24 cellular contexts compared by ENCODE assay signal in genomic region chr19:3528080-3528479, GRCh38. TPM values are rescaled to one million over a fixed set of nuclear protein-coding genes. Genes with fewer than 3 reads are reported as not detected.
DNase-seq lines count a peak whose midpoint lies in the region; ATAC-seq, FAIRE-seq and TF ChIP-seq lines count a peak whose summit lies in the region.
"Had no signal": no experiment of that assay in that cellular context is flagged by ENCODE, and none has a peak within 500 bp of the region (broad histone marks: within the 10 kb centered on the region; RNA-seq: fewer than 3 reads in every experiment).

No MANE protein-coding gene starts in this region.

- TF ChIP-seq CTCF in K562 (IDR thresholded peaks at IDR 0.05 in 2 of 3, conservative IDR thresholded peaks at IDR 0.05 in 1 of 3; ENCODE audit: insufficient read depth in 2 of 3, low read depth in 1 of 3, low read length in 3 of 3) = no peak

- no peak for TF ChIP-seq RAD21 in K562 (CRISPR knock-in tag; conservative IDR thresholded peaks at IDR 0.05 in 1 of 2, IDR thresholded peaks at IDR 0.05 in 1 of 2)

- FAIRE-seq in K562 (lab: Jason Lieb, UNC) = no peak
- FAIRE-seq: A549, D721Med, GM12878, H54 had no signal

- in situ Hi-C loops in K562 (cut with MboI) = no loop called here

- H2BK5ac ChIP-seq in neuronal stem cell (ENCODE audit: low read length) = peak overlapping the region; percentile 75

- no peak overlapping the region for H2AFZ ChIP-seq in K562 (ENCODE audit: low read depth, low read length)
- no peak overlapping the region for H2AFZ ChIP-seq in neuronal stem cell (ENCODE audit: low read length)

- H3K27me3 ChIP-seq in K562 (ENCODE audit: control insufficient read depth in 2 of 2, insufficient read depth in 2 of 2, low read length in 2 of 2) (no peaks in the 10 kb centered on the region), neuronal stem cell (ENCODE audit: control insufficient read depth in 3 of 3, insufficient read depth in 3 of 3, low read depth in 1 of 3, low read length in 3 of 3) (no peaks in the 10 kb centered on the region)
- H3K27me3 ChIP-seq: BE2C; BLaER1 treated with 17β-estradiol and CSF1 and Interleukin-3, amounts not matched to agents 10 nM and 100 nM had no signal

- H3K79me2 ChIP-seq in K562 (ENCODE audit: control insufficient read depth, insufficient read depth, low read length) = peaks cover 7% of the 10 kb centered on the region; the same call in 2 of the 3 replicates

- POLR2A ChIA-PET in K562 (lab: Yijun Ruan, JAX) = interaction anchor here (0.6 to 1.8 kb wide), 5 partner anchors 8 to 1113 kb away, joined by 3 to 6 read pairs (median 3); no protein-coding TSS in a partner anchor

- WGBS in K562 (ENCODE audit: insufficient coverage, low coverage, missing lambda C conversion rate) = 96% methylated on average over 13 of the region's 14 CpGs
- WGBS in neuronal stem cell (ENCODE audit: extremely low coverage in 2 of 2, insufficient read length in 2 of 2, insufficient replicate concordance in 1 of 2), 2 donors = no CpG with 5 or more reads among the region's 14 CpGs

- no peak for TF ChIP-seq POLR2A in K562 (conservative IDR thresholded peaks at IDR 0.05)

- H2AK5ac ChIP-seq in neuronal stem cell (ENCODE audit: low read depth, low read length) = no peak overlapping the region

- peak overlapping the region; percentile 65 for H4K8ac ChIP-seq in neuronal stem cell (ENCODE audit: low read depth, low read length)

- intact Hi-C loops in K562 (cut with micrococcal nuclease) = no loop called here

- CTCF ChIA-PET in K562 (lab: Yijun Ruan, JAX; ENCODE audit: low intra/inter-chr PET ratio) = no interaction called here

- no peaks in the 10 kb centered on the region for H3K9me3 ChIP-seq in K562 (replicated peaks; ENCODE audit: control insufficient read depth, insufficient read depth, low read depth, low read length)
- H3K9me3 ChIP-seq in neuronal stem cell (replicated peaks in 1 of 2; ENCODE audit: control insufficient read depth in 2 of 2, insufficient read depth in 1 of 2, low read depth in 1 of 2, low read length in 2 of 2) = no peaks in the 10 kb centered on the region
- H3K9me3 ChIP-seq: A549; BE2C; BLaER1 treated with 17β-estradiol and CSF1 and Interleukin-3, amounts not matched to agents 10 nM and 100 nM; HAP-1 had no signal

- H4K20me1 ChIP-seq in K562 (replicated peaks; ENCODE audit: control insufficient read depth, insufficient read depth, low read length) = peaks cover 7% of the 10 kb centered on the region; the same call in 1 of the 2 replicates

- H4K91ac ChIP-seq in neuronal stem cell (ENCODE audit: low read depth, low read length, poor library complexity) = no peak overlapping the region

- DNase-seq in K562 (ENCODE audit: extremely low read depth in 1 of 4, low spot score in 3 of 4) (no peak), neuronal stem cell (ENCODE audit: low spot score) (no peak), NCI-H2196 (lab: John Stamatoyannopoulos, UW; ENCODE audit: unreplicated experiment) (no peak)
- DNase-seq: 8988T; ACHN; AML-193; BE2C; CD4-positive, alpha-beta T cell; CD8-positive, alpha-beta memory T cell; DMS 273 treated with DMSO at 0.1 percent for 48 hours; DMS79; EL; GDM1; GOT3; HFFc6 had no signal

- no peak overlapping the region for H3K4me2 ChIP-seq in K562 (ENCODE audit: insufficient read depth, low read length)
- H3K4me2 ChIP-seq in neuronal stem cell (ENCODE audit: insufficient read depth, low read length, poor library complexity, severe bottlenecking) = no peak overlapping the region
- H3K4me2 ChIP-seq: A549; BLaER1 treated with 17β-estradiol and CSF1 and Interleukin-3, amounts not matched to agents 10 nM and 100 nM had no signal

- no peak overlapping the region for H3K4ac ChIP-seq in neuronal stem cell (ENCODE audit: low read length)

- peaks cover 70% of the 10 kb centered on the region; the same call in 1 of the 3 replicates for H3K36me3 ChIP-seq in K562 (ENCODE audit: control insufficient read depth, insufficient read depth, low read length)
- peaks cover 49 to 81% of the 10 kb centered on the region in 2 donors for H3K36me3 ChIP-seq in neuronal stem cell (replicated peaks in 1 of 2; ENCODE audit: control insufficient read depth in 2 of 2, insufficient read depth in 2 of 2, low read length in 2 of 2)

- no peak overlapping the region for H2BK120ac ChIP-seq in neuronal stem cell (ENCODE audit: low read depth, low read length)

- no peak overlapping the region; a peak in 1 of 4 replicates for H3K9ac ChIP-seq in K562 (ENCODE audit: insufficient read depth in 1 of 2, low read depth in 2 of 2, low read length in 2 of 2)
- no peak overlapping the region for H3K9ac ChIP-seq in neuronal stem cell (ENCODE audit: low read depth, low read length, poor library complexity)
- H3K9ac ChIP-seq: BLaER1 treated with 17β-estradiol and CSF1 and Interleukin-3, amounts not matched to agents 10 nM and 100 nM had no signal

- peaks cover 13% of the 10 kb centered on the region for H3K79me1 ChIP-seq in neuronal stem cell (ENCODE audit: low read depth, low read length)

- no peak for TF ChIP-seq EP300 in K562 (IDR thresholded peaks at IDR 0.05; ENCODE audit: low read length)

- no peak overlapping the region for H3K4me3 ChIP-seq in K562
- H3K4me3 ChIP-seq in neuronal stem cell (ENCODE audit: low read length in 2 of 2) = no peak overlapping the region
- H3K4me3 ChIP-seq: A549; BLaER1 treated with 17β-estradiol and CSF1 and Interleukin-3, amounts not matched to agents 10 nM and 100 nM; GM12878; HAP-1 had no signal

- H3K14ac ChIP-seq in neuronal stem cell (ENCODE audit: low read length) = peak overlapping the region; percentile 75

- ATAC-seq in K562 (no peak), GM21360 (IDR thresholded peaks at IDR 0.05; ENCODE audit: unreplicated experiment) (no peak), GM18858 (IDR thresholded peaks at IDR 0.05; ENCODE audit: unreplicated experiment) (no peak)
- ATAC-seq: A549, GM12878 had no signal

- no peak overlapping the region for H3K18ac ChIP-seq in neuronal stem cell (ENCODE audit: low read length)

- no TSS peak for BruUV-seq in K562 (replicated peaks; lab: Mats Ljungman, UMichigan)

- no peak overlapping the region for H2BK15ac ChIP-seq in neuronal stem cell (ENCODE audit: low read length)

- H3K9me1 ChIP-seq in K562 (ENCODE audit: control insufficient read depth, insufficient read depth, low read length) = peaks cover 2% of the 10 kb centered on the region

- H3K4me1 ChIP-seq in K562 (replicated peaks in 1 of 2; ENCODE audit: control insufficient read depth in 2 of 2, insufficient read depth in 2 of 2, low read length in 2 of 2) = peaks cover 0 to 40% of the 10 kb centered on the region in 2 experiments; a peak in 2 of 5 replicates
- H3K4me1 ChIP-seq in neuronal stem cell (ENCODE audit: control insufficient read depth in 2 of 2, insufficient read depth in 1 of 2, low read depth in 1 of 2, low read length in 2 of 2) = no peaks in the 10 kb centered on the region
- H3K4me1 ChIP-seq: A549, BE2C, HAP-1 had no signal

- peak overlapping the region; percentile 43 for H3K23ac ChIP-seq in neuronal stem cell (ENCODE audit: low read depth, low read length, poor library complexity)

- H3K27ac ChIP-seq in K562 (ENCODE audit: extremely low read depth, low read depth, low read length) = no peak overlapping the region
- H3K27ac ChIP-seq in neuronal stem cell (replicated peaks; ENCODE audit: low read length) = no peak overlapping the region
- H3K27ac ChIP-seq: A549; BLaER1 treated with 17β-estradiol and CSF1 and Interleukin-3, amounts not matched to agents 10 nM and 100 nM had no signal

- no peak overlapping the region for H2BK12ac ChIP-seq in neuronal stem cell (ENCODE audit: low read length)

RNA-seq across cellular contexts. Expression of gene TEKTIP1, which starts 10.9 kb away (rescaled TPM):
- not detected in 2 replicates for total RNA-seq in K562 (2011; cell fraction: chromatin; rRNA removed; ENCODE audit: low replicate concordance)
- not detected in 2 replicates for total RNA-seq in K562 (2011; cell fraction: nucleolus; rRNA removed)
- total RNA-seq in K562 (2011; cell fraction: nucleoplasm; rRNA removed) = not detected in 2 replicates
- not detected in 2 replicates for total RNA-seq in K562 (2014; rRNA removed)
- not detected in 2 replicates for total RNA-seq in K562 (2014; rRNA removed; fragmentation: Illumina TruSeq; extraction: Trizol)
- total RNA-seq in K562 (2015; rRNA removed; fragmentation: Illumina TruSeq; extraction: Trizol) = 0.26 TPM in 1 of 2 replicates, not detected in the other
- 0.29 and 0.66 TPM in 2 replicates for total RNA-seq in K562 (2021)
- polyA plus RNA-seq in K562 (2011; rRNA removed) = not detected in 2 replicates
- polyA plus RNA-seq in K562 (2011; cell fraction: cytosol; rRNA removed) = not detected in 2 replicates
- polyA plus RNA-seq in K562 (2011; cell fraction: nucleus; rRNA removed) = 0.53 TPM in 1 of 2 replicates, not detected in the other
- polyA plus RNA-seq in K562 (2012) = 0.44 and 0.68 TPM in 2 replicates
- not detected in 2 replicates for polyA plus RNA-seq in K562 (2014; fragmentation: Illumina TruSeq; extraction: Trizol)
- polyA plus RNA-seq in K562 (2014; fragmentation: Nextera tagmentation; extraction: Ambion mirVana) = not detected
- not detected in 2 replicates for polyA plus RNA-seq in K562 (2014; rRNA removed)
- polyA minus RNA-seq in K562 (2011; rRNA and poly(A)+ RNA removed) = not detected in 2 replicates
- polyA minus RNA-seq in K562 (2011; cell fraction: cytosol; rRNA and poly(A)+ RNA removed) = not detected in 2 replicates
- polyA minus RNA-seq in K562 (2011; cell fraction: nucleus; rRNA and poly(A)+ RNA removed) = not detected in 2 replicates
- polyA plus RNA-seq in neuronal stem cell (2013, experiment 1 of 2) = 0.07 TPM
- 0.07 TPM for polyA plus RNA-seq in neuronal stem cell (2013, experiment 2 of 2)
- polyA plus RNA-seq: A549, CD14-positive monocyte had no signal

RNA-seq across cellular contexts. Expression of gene FZR1, which starts 22.0 kb away (rescaled TPM):
- 50.6 and 186 TPM in 2 replicates for total RNA-seq in K562 (2011; cell fraction: chromatin; rRNA removed; ENCODE audit: low replicate concordance)
- 95.1 and 105 TPM in 2 replicates for total RNA-seq in K562 (2011; cell fraction: nucleolus; rRNA removed)
- total RNA-seq in K562 (2011; cell fraction: nucleoplasm; rRNA removed) = 50.0 and 65.9 TPM in 2 replicates
- 24.1 and 42.2 TPM in 2 replicates for total RNA-seq in K562 (2014; rRNA removed)
- 5.0 and 5.7 TPM in 2 replicates for total RNA-seq in K562 (2014; rRNA removed; fragmentation: Illumina TruSeq; extraction: Trizol)
- total RNA-seq in K562 (2015; rRNA removed; fragmentation: Illumina TruSeq; extraction: Trizol) = 18.0 and 22.3 TPM in 2 replicates
- 45.4 and 48.0 TPM in 2 replicates for total RNA-seq in K562 (2021)
- 22.2 and 37.4 TPM in 2 replicates for polyA plus RNA-seq in K562 (2011; rRNA removed)
- 18.2 and 33.8 TPM in 2 replicates for polyA plus RNA-seq in K562 (2011; cell fraction: cytosol; rRNA removed)
- 112 and 152 TPM in 2 replicates for polyA plus RNA-seq in K562 (2011; cell fraction: nucleus; rRNA removed)
- 39.8 and 40.4 TPM in 2 replicates for polyA plus RNA-seq in K562 (2012)
- 21.6 and 40.6 TPM in 2 replicates for polyA plus RNA-seq in K562 (2014; fragmentation: Illumina TruSeq; extraction: Trizol)
- under 1 TPM; 0.18 to 0.28 TPM for polyA plus RNA-seq in K562 (2014; fragmentation: Nextera tagmentation; extraction: Ambion mirVana)
- polyA plus RNA-seq in K562 (2014; rRNA removed) = 23.6 and 30.6 TPM in 2 replicates
- 6.9 and 8.2 TPM in 2 replicates for polyA minus RNA-seq in K562 (2011; rRNA and poly(A)+ RNA removed)
- 32.1 and 44.7 TPM in 2 replicates for polyA minus RNA-seq in K562 (2011; cell fraction: cytosol; rRNA and poly(A)+ RNA removed)
- polyA minus RNA-seq in K562 (2011; cell fraction: nucleus; rRNA and poly(A)+ RNA removed) = 18.8 and 33.2 TPM in 2 replicates
- 41.4 TPM for polyA plus RNA-seq in neuronal stem cell (2013, experiment 1 of 2)
- polyA plus RNA-seq in neuronal stem cell (2013, experiment 2 of 2) = 37.0 TPM

RNA-seq across cellular contexts. Expression of gene DOHH, which starts 27.6 kb away (rescaled TPM):
- total RNA-seq in K562 (2011; cell fraction: chromatin; rRNA removed; ENCODE audit: low replicate concordance) = 1.7 and 7.3 TPM in 2 replicates
- total RNA-seq in K562 (2011; cell fraction: nucleolus; rRNA removed) = 15.4 and 16.5 TPM in 2 replicates
- total RNA-seq in K562 (2011; cell fraction: nucleoplasm; rRNA removed) = 6.7 and 6.9 TPM in 2 replicates
- total RNA-seq in K562 (2014; rRNA removed) = 47.2 and 58.7 TPM in 2 replicates
- 1.1 and 1.8 TPM in 2 replicates for total RNA-seq in K562 (2014; rRNA removed; fragmentation: Illumina TruSeq; extraction: Trizol)
- total RNA-seq in K562 (2015; rRNA removed; fragmentation: Illumina TruSeq; extraction: Trizol) = 10.4 and 10.6 TPM in 2 replicates
- total RNA-seq in K562 (2021) = 21.4 and 31.0 TPM in 2 replicates
- polyA plus RNA-seq in K562 (2011; rRNA removed) = 5.1 and 6.3 TPM in 2 replicates
- 7.6 and 28.6 TPM in 2 replicates for polyA plus RNA-seq in K562 (2011; cell fraction: cytosol; rRNA removed)
- 4.8 and 12.7 TPM in 2 replicates for polyA plus RNA-seq in K562 (2011; cell fraction: nucleus; rRNA removed)
- polyA plus RNA-seq in K562 (2012) = 15.9 and 28.3 TPM in 2 replicates
- polyA plus RNA-seq in K562 (2014; fragmentation: Illumina TruSeq; extraction: Trizol) = 1.2 and 8.2 TPM in 2 replicates
- polyA plus RNA-seq in K562 (2014; fragmentation: Nextera tagmentation; extraction: Ambion mirVana) = under 1 TPM; 0.14 to 0.15 TPM
- polyA plus RNA-seq in K562 (2014; rRNA removed) = 31.2 and 32.8 TPM in 2 replicates
- 1.1 and 2.0 TPM in 2 replicates for polyA minus RNA-seq in K562 (2011; rRNA and poly(A)+ RNA removed)
- 10.9 and 15.2 TPM in 2 replicates for polyA minus RNA-seq in K562 (2011; cell fraction: cytosol; rRNA and poly(A)+ RNA removed)
- 5.5 and 6.3 TPM in 2 replicates for polyA minus RNA-seq in K562 (2011; cell fraction: nucleus; rRNA and poly(A)+ RNA removed)
- 3.9 TPM for polyA plus RNA-seq in neuronal stem cell (2013, experiment 1 of 2)
- polyA plus RNA-seq in neuronal stem cell (2013, experiment 2 of 2) = 3.7 TPM

RNA-seq across cellular contexts. Expression of gene MFSD12, which starts 29.3 kb away (rescaled TPM):
- 80.9 and 267 TPM in 2 replicates for total RNA-seq in K562 (2011; cell fraction: chromatin; rRNA removed; ENCODE audit: low replicate concordance)
- total RNA-seq in K562 (2011; cell fraction: nucleolus; rRNA removed) = 253 and 311 TPM in 2 replicates
- total RNA-seq in K562 (2011; cell fraction: nucleoplasm; rRNA removed) = 151 and 160 TPM in 2 replicates
- 99.9 and 103 TPM in 2 replicates for total RNA-seq in K562 (2014; rRNA removed)
- total RNA-seq in K562 (2014; rRNA removed; fragmentation: Illumina TruSeq; extraction: Trizol) = 18.8 and 21.5 TPM in 2 replicates
- total RNA-seq in K562 (2015; rRNA removed; fragmentation: Illumina TruSeq; extraction: Trizol) = 34.8 and 40.7 TPM in 2 replicates
- 110 and 112 TPM in 2 replicates for total RNA-seq in K562 (2021)
- 31.8 and 53.9 TPM in 2 replicates for polyA plus RNA-seq in K562 (2011; rRNA removed)
- 48.2 and 140 TPM in 2 replicates for polyA plus RNA-seq in K562 (2011; cell fraction: cytosol; rRNA removed)
- polyA plus RNA-seq in K562 (2011; cell fraction: nucleus; rRNA removed) = 127 and 224 TPM in 2 replicates
- 63.5 and 81.8 TPM in 2 replicates for polyA plus RNA-seq in K562 (2012)
- polyA plus RNA-seq in K562 (2014; fragmentation: Illumina TruSeq; extraction: Trizol) = 28.2 and 63.0 TPM in 2 replicates
- 1 to 10 TPM in 1 of 2 experiments, under 1 TPM in 1; 0.69 to 1.7 TPM for polyA plus RNA-seq in K562 (2014; fragmentation: Nextera tagmentation; extraction: Ambion mirVana)
- polyA plus RNA-seq in K562 (2014; rRNA removed) = 79.9 and 80.7 TPM in 2 replicates
- 19.6 and 27.4 TPM in 2 replicates for polyA minus RNA-seq in K562 (2011; rRNA and poly(A)+ RNA removed)
- 64.0 and 66.5 TPM in 2 replicates for polyA minus RNA-seq in K562 (2011; cell fraction: cytosol; rRNA and poly(A)+ RNA removed)
- 38.5 and 38.8 TPM in 2 replicates for polyA minus RNA-seq in K562 (2011; cell fraction: nucleus; rRNA and poly(A)+ RNA removed)
- polyA plus RNA-seq in neuronal stem cell (2013, experiment 1 of 2) = 27.9 TPM
- polyA plus RNA-seq in neuronal stem cell (2013, experiment 2 of 2) = 25.3 TPM

RNA-seq across cellular contexts. Expression of gene HMG20B, which starts 44.7 kb away (rescaled TPM):
- 47.2 and 115 TPM in 2 replicates for total RNA-seq in K562 (2011; cell fraction: chromatin; rRNA removed; ENCODE audit: low replicate concordance)
- 85.8 and 97.1 TPM in 2 replicates for total RNA-seq in K562 (2011; cell fraction: nucleolus; rRNA removed)
- 68.6 and 70.5 TPM in 2 replicates for total RNA-seq in K562 (2011; cell fraction: nucleoplasm; rRNA removed)
- total RNA-seq in K562 (2014; rRNA removed) (137 and 148 TPM in 2 replicates), K562 (2014; rRNA removed; fragmentation: Illumina TruSeq; extraction: Trizol) (18.2 and 18.5 TPM in 2 replicates), K562 (2015; rRNA removed; fragmentation: Illumina TruSeq; extraction: Trizol) (37.6 and 38.6 TPM in 2 replicates), K562 (2021) (122 and 125 TPM in 2 replicates)
- polyA plus RNA-seq in K562 (2011; rRNA removed) (47.6 and 54.4 TPM in 2 replicates), K562 (2014; fragmentation: Illumina TruSeq; extraction: Trizol) (25.6 and 53.2 TPM in 2 replicates), K562 (2014; fragmentation: Nextera tagmentation; extraction: Ambion mirVana) (under 1 TPM; 0.35 to 0.78 TPM), K562 (2014; rRNA removed) (159 and 172 TPM in 2 replicates)
- polyA plus RNA-seq in K562 (2011; cell fraction: cytosol; rRNA removed) = 49.5 and 107 TPM in 2 replicates
- 169 and 253 TPM in 2 replicates for polyA plus RNA-seq in K562 (2011; cell fraction: nucleus; rRNA removed)
- polyA plus RNA-seq in K562 (2012) = 75.9 and 122 TPM in 2 replicates
- 8.0 and 11.1 TPM in 2 replicates for polyA minus RNA-seq in K562 (2011; rRNA and poly(A)+ RNA removed)
- polyA minus RNA-seq in K562 (2011; cell fraction: cytosol; rRNA and poly(A)+ RNA removed) = 24.4 and 30.8 TPM in 2 replicates
- 24.4 and 30.4 TPM in 2 replicates for polyA minus RNA-seq in K562 (2011; cell fraction: nucleus; rRNA and poly(A)+ RNA removed)
- polyA plus RNA-seq in neuronal stem cell (2013, experiment 1 of 2) = 76.9 TPM
- polyA plus RNA-seq in neuronal stem cell (2013, experiment 2 of 2) = 73.8 TPM
